Comparison of ENCODE assay signal across 20 cellular contexts in the genomic region with DNA sequence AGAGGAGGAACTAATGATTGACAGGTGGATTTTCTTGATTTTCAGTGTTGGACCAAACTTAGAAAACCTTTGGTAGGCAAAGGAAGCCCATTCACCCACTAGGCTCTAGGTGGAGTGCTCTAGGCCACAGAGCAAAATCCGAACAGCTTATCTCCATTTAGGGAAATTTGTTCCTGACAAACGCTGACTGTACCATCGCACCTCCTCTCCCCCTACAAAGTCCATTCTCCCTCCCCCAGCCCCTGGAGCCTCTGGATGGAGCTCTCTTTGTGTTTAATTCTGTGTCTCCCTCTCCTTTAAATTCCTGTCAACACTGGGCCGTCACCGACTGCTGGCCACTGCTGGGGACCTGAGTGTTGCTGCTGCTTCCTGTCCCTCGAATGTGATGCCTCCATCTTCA.
DNase-seq lines count a peak whose midpoint lies in the region; TF ChIP-seq lines count a peak whose summit lies in the region.
"Had no signal": no experiment of that assay in that cellular context is flagged by ENCODE, and none has a peak within 500 bp of the region (broad histone marks: within the 10 kb centered on the region; RNA-seq: fewer than 3 reads in every experiment).

No MANE protein-coding gene starts in this region.

- peaks cover 42% of the 10 kb centered on the region for H3K4me1 Mint-ChIP-seq in neural crest cell
- H3K4me1 Mint-ChIP-seq: B cell; CD4-positive, alpha-beta memory T cell had no signal

- no peaks in the 10 kb centered on the region for H3K79me2 ChIP-seq in Karpas-422 (ENCODE audit: low read length)

- WGBS in iPS DF 6.9 (ENCODE audit: insufficient coverage, insufficient read length): no CpG with 5 or more reads among the region's 6 CpGs

- no peaks in the 10 kb centered on the region for H3K9me2 ChIP-seq in Karpas-422 (replicated peaks; ENCODE audit: insufficient read depth, low read length)
- H3K9me2 ChIP-seq: SK-N-SH had no signal

- no peaks in the 10 kb centered on the region for H3K9me3 Mint-ChIP-seq in neural crest cell

- H3K27ac ChIP-seq in BLaER1 treated with 17β-estradiol and CSF1 and Interleukin-3, amounts not matched to agents 10 nM and 100 nM: peak overlapping the region in 8 of 11 experiments; percentile 66 to 89 (median 84); a peak in 15 of 22 replicates
- H3K27ac ChIP-seq in HUES6 (ENCODE audit: low read depth, low read length) (peak overlapping the region; percentile 72), iPS DF 6.9 (ENCODE audit: low read length) (peak overlapping the region; percentile 21), Karpas-422 (ENCODE audit: low read length) (no peak overlapping the region)
- H3K27ac ChIP-seq: HL-60 had no signal

- DNase-seq in iPS DF 6.9 (ENCODE audit: low read depth, low spot score) (no peak), neural crest cell (ENCODE audit: low read depth, low spot score) (no peak), Karpas-422 (no peak), NCI-H2196 treated with DMSO at 0.1 percent for 48 hours (lab: John Stamatoyannopoulos, UW; ENCODE audit: unreplicated experiment) (no peak), COLO829 (ENCODE audit: low spot score) (no peak), NCI-H2029 treated with DMSO at 0.1 percent for 48 hours (lab: John Stamatoyannopoulos, UW) (no peak)
- DNase-seq: CD4-positive, alpha-beta memory T cell; GOT3; HFFc6; MM.1S; NCI-H1092; NCI-H1436 treated with DMSO at 0.1 percent for 48 hours; NCI-H2029; NCI-H748 treated with DMSO at 0.1 percent for 48 hours; SHP77 treated with DMSO at 0.1 percent for 48 hours; SK-N-SH had no signal

- no peak overlapping the region for H2AFZ ChIP-seq in Karpas-422 (ENCODE audit: low read length)

- H3K4me2 ChIP-seq in BLaER1 treated with 17β-estradiol and CSF1 and Interleukin-3, amounts not matched to agents 10 nM and 100 nM: peak overlapping the region in 9 of 11 experiments; percentile 73 to 92 (median 85); a peak in 17 of 22 replicates
- no peak overlapping the region for H3K4me2 ChIP-seq in Karpas-422 (ENCODE audit: low read depth, low read length, poor library complexity, severe bottlenecking)
- H3K4me2 ChIP-seq: SK-N-SH had no signal

- H4K20me1 ChIP-seq in BLaER1 treated with 17β-estradiol and CSF1 and Interleukin-3, amounts not matched to agents 10 nM and 100 nM: no peaks in the 10 kb centered on the region
- no peaks in the 10 kb centered on the region for H4K20me1 ChIP-seq in Karpas-422 (ENCODE audit: insufficient read depth, low read depth, low read length)

- no peaks in the 10 kb centered on the region for H3K9me3 ChIP-seq in BLaER1 treated with 17β-estradiol and CSF1 and Interleukin-3, amounts not matched to agents 10 nM and 100 nM (replicated peaks in 1 of 11)
- H3K9me3 ChIP-seq in HUES6 (ENCODE audit: control insufficient read depth, insufficient read depth, low read depth, low read length): no peaks in the 10 kb centered on the region
- H3K9me3 ChIP-seq in iPS DF 6.9 (ENCODE audit: control insufficient read depth, insufficient read depth, low read length): no peaks in the 10 kb centered on the region
- peaks cover 8% of the 10 kb centered on the region for H3K9me3 ChIP-seq in Karpas-422 (ENCODE audit: low read length)
- H3K9me3 ChIP-seq: SK-N-SH had no signal

- peaks cover 11% of the 10 kb centered on the region for H3K27me3 Mint-ChIP-seq in neural crest cell (ENCODE audit: low read depth)

- H3K4me3 Mint-ChIP-seq in neural crest cell: peak overlapping the region; percentile 5
- H3K4me3 Mint-ChIP-seq: B cell; CD4-positive, alpha-beta memory T cell; HFFc6 had no signal

- H3K4me3 ChIP-seq in BLaER1 treated with 17β-estradiol and CSF1 and Interleukin-3, amounts not matched to agents 10 nM and 100 nM: peak overlapping the region in 2 of 10 experiments; percentile 58 to 59; a peak in 2 of 20 replicates
- H3K4me3 ChIP-seq in HUES6 (ENCODE audit: low read depth, low read length): no peak overlapping the region
- no peak overlapping the region for H3K4me3 ChIP-seq in iPS DF 6.9 (ENCODE audit: low read length)
- H3K4me3 ChIP-seq in Karpas-422 (ENCODE audit: low read length): no peak overlapping the region

- H3K36me3 Mint-ChIP-seq in neural crest cell (ENCODE audit: low read depth): no peaks in the 10 kb centered on the region
- H3K36me3 Mint-ChIP-seq: CD4-positive, alpha-beta memory T cell had no signal

- no peaks in the 10 kb centered on the region for H3K36me3 ChIP-seq in BLaER1 treated with 17β-estradiol and CSF1 and Interleukin-3, amounts not matched to agents 10 nM and 100 nM
- no peaks in the 10 kb centered on the region for H3K36me3 ChIP-seq in HUES6 (ENCODE audit: control insufficient read depth, insufficient read depth, low read length)
- no peaks in the 10 kb centered on the region for H3K36me3 ChIP-seq in iPS DF 6.9 (ENCODE audit: control insufficient read depth, insufficient read depth, low read length)
- no peaks in the 10 kb centered on the region for H3K36me3 ChIP-seq in Karpas-422 (ENCODE audit: insufficient read depth, low read length)

- no peak for TF ChIP-seq CTCF in neural crest cell (conservative IDR thresholded peaks at IDR 0.05)

- H3K4me1 ChIP-seq in BLaER1 treated with 17β-estradiol and CSF1 and Interleukin-3, amounts not matched to agents 10 nM and 100 nM: peaks cover 42 to 79% (median 73%) of the 10 kb centered on the region in 10 experiments
- peaks cover 69% of the 10 kb centered on the region for H3K4me1 ChIP-seq in HUES6 (ENCODE audit: control insufficient read depth, insufficient read depth, low read length)
- peaks cover 20% of the 10 kb centered on the region; the same call in 1 of the 2 replicates for H3K4me1 ChIP-seq in iPS DF 6.9 (ENCODE audit: control insufficient read depth, insufficient read depth, low read length)
- H3K4me1 ChIP-seq in Karpas-422 (ENCODE audit: low read length): no peaks in the 10 kb centered on the region

- H3K27me3 ChIP-seq in BLaER1 treated with 17β-estradiol and CSF1 and Interleukin-3, amounts not matched to agents 10 nM and 100 nM: peaks cover 16 to 41% (median 30%) of the 10 kb centered on the region in 11 experiments; a peak in 21 of 22 replicates
- H3K27me3 ChIP-seq in HUES6 (ENCODE audit: control insufficient read depth, insufficient read depth, low read length) (peaks cover 10% of the 10 kb centered on the region; the same call in 1 of the 2 replicates), iPS DF 6.9 (ENCODE audit: control insufficient read depth, insufficient read depth, low read length) (no peaks in the 10 kb centered on the region), Karpas-422 (ENCODE audit: low read length) (no peaks in the 10 kb centered on the region)

- H3K9ac ChIP-seq in BLaER1 treated with 17β-estradiol and CSF1 and Interleukin-3, amounts not matched to agents 10 nM and 100 nM: peak overlapping the region in 7 of 11 experiments; percentile 66 to 86 (median 81); a peak in 13 of 22 replicates
- peak overlapping the region; percentile 55 for H3K9ac ChIP-seq in HUES6 (ENCODE audit: low read length)
- no peak overlapping the region for H3K9ac ChIP-seq in Karpas-422 (ENCODE audit: low read length)
- H3K9ac ChIP-seq: SK-N-SH had no signal

- no peak overlapping the region for H3K27ac Mint-ChIP-seq in neural crest cell (ENCODE audit: unreplicated experiment)
- H3K27ac Mint-ChIP-seq: B cell; CD4-positive, alpha-beta memory T cell; HFFc6 had no signal
